In genomic region chr11:9384535-9385287, GRCh38 we compare ENCODE assay signal across 7 cellular contexts. TPM values are rescaled to one million over a fixed set of nuclear protein-coding genes. Genes with fewer than 3 reads are reported as not detected.
DNase-seq lines count a peak whose midpoint lies in the region; ATAC-seq lines count a peak whose summit lies in the region.

Gene IPO7 (plus strand): TSS chr11:9384652. CDS start chr11:9384764, 112 bp downstream.

- intact Hi-C loops in sciatic nerve (cut with DNase I): no loop called here

- peak; percentile 95 for ATAC-seq in GM18502 (IDR thresholded peaks at IDR 0.05; ENCODE audit: poor library complexity, unreplicated experiment)
- ATAC-seq in HG02885 (IDR thresholded peaks at IDR 0.05; ENCODE audit: poor library complexity, unreplicated experiment): peak; percentile 92
- peak; percentile 99 for ATAC-seq in sciatic nerve

- DNase-seq in NCI-H187 (lab: John Stamatoyannopoulos, UW) (peak; percentile 75 to 81), T1000 (lab: John Stamatoyannopoulos, UW) (peak; percentile 63), astrocyte of the hippocampus (ENCODE audit: low read depth, low spot score) (peak; percentile 96), hypothalamus (lab: John Stamatoyannopoulos, UW) (peak; percentile 21 to 95 (median 86)), sciatic nerve (ENCODE audit: low spot score) (peak; percentile 92)

RNA-seq across cellular contexts. Expression of gene IPO7, which starts in this region (rescaled TPM):
- 67.9 TPM for total RNA-seq in sciatic nerve

Comparison
In these comparisons a context has a peak if more than half of its experiments do, and no peak if none do; other contexts are left out.
1. Peak in every context shown above with its lines: DNase-seq and ATAC-seq.